Comparison of ENCODE assay signal across 1 cellular context in genomic region chr19:17075035-17075859, GRCh38.
TF ChIP-seq lines count a peak whose summit lies in the region.

HAUS8 (minus strand) TSS chr19:17075452; CDS start chr19:17075422, 30 bp downstream.
MYO9B (plus strand) TSS chr19:17075777; CDS start chr19:17101718, 25,941 bp downstream.

TF ChIP-seq in K562, 482 proteins besides CTCF, POLR2A, EP300 and RAD21 (continued from another document and continues in another):
- TF ChIP-seq ZBTB26 (CRISPR knock-in tag; IDR thresholded peaks at IDR 0.05) = no peak
- peak; percentile 97 for TF ChIP-seq TBP (optimal IDR thresholded peaks at IDR 0.05; ENCODE audit: low read depth, low read length)
- TF ChIP-seq USF2 (CRISPR knock-in tag; IDR thresholded peaks at IDR 0.05) = no peak
- 0 out of 2 replicates have a peak, but pooled peaks have one; percentile 23 for TF ChIP-seq NFIC (IDR thresholded peaks at IDR 0.05)
- peak; percentile 94 for TF ChIP-seq CHD1 (IDR thresholded peaks at IDR 0.05; ENCODE audit: low read length)
- no peak for TF ChIP-seq ZNF239 (CRISPR knock-in tag; IDR thresholded peaks at IDR 0.05)
- peak; percentile 66; the same call in 1 of the 2 replicates for TF ChIP-seq FOXP1 (CRISPR knock-in tag; IDR thresholded peaks at IDR 0.05)
- TF ChIP-seq ZNF124 (CRISPR knock-in tag; IDR thresholded peaks at IDR 0.05) = no peak
- peak; percentile 40; the same call in 1 of the 2 replicates for TF ChIP-seq ARID3A (IDR thresholded peaks at IDR 0.05; ENCODE audit: borderline replicate concordance, low read depth, low read length)
- TF ChIP-seq SMAD2 (IDR thresholded peaks at IDR 0.05; ENCODE audit: low read depth, low read length) = no peak
- TF ChIP-seq BMI1 (IDR thresholded peaks at IDR 0.05; ENCODE audit: low read length) = no peak
- no peak for TF ChIP-seq ZNF609 (CRISPR knock-in tag; IDR thresholded peaks at IDR 0.05; ENCODE audit: borderline replicate concordance)
- TF ChIP-seq ZNF395 (CRISPR knock-in tag; IDR thresholded peaks at IDR 0.05) = no peak
- TF ChIP-seq ZKSCAN3 (CRISPR knock-in tag; IDR thresholded peaks at IDR 0.05) = no peak
- no peak for TF ChIP-seq SNRNP70 (optimal IDR thresholded peaks at IDR 0.05; ENCODE audit: low read depth, low read length)
- no peak for TF ChIP-seq KLF6 (CRISPR knock-in tag; IDR thresholded peaks at IDR 0.05; ENCODE audit: borderline replicate concordance)
- peak; percentile 86 for TF ChIP-seq SMAD1 (IDR thresholded peaks at IDR 0.05; ENCODE audit: low read depth, low read length, partially characterized antibody)
- no peak for TF ChIP-seq MCM5 (IDR thresholded peaks at IDR 0.05; ENCODE audit: low read depth)
- peak; percentile 14; the same call in 1 of the 2 replicates for TF ChIP-seq ARID1B (IDR thresholded peaks at IDR 0.05)
- TF ChIP-seq KAT8 (IDR thresholded peaks at IDR 0.05; ENCODE audit: low read depth) = no peak
- TF ChIP-seq NFE2L1 (tag; IDR thresholded peaks at IDR 0.05; ENCODE audit: borderline replicate concordance, low read depth) = no peak
- TF ChIP-seq PCBP1 (IDR thresholded peaks at IDR 0.05; ENCODE audit: low read depth, low read length, poor library complexity, severe bottlenecking) = peak; percentile 99
- TF ChIP-seq MTA3 (IDR thresholded peaks at IDR 0.05; ENCODE audit: borderline replicate concordance) = peak; percentile 91; the same call in 1 of the 2 replicates
- TF ChIP-seq CHAMP1 (IDR thresholded peaks at IDR 0.05) = no peak
- TF ChIP-seq TEAD4 (IDR thresholded peaks at IDR 0.05; ENCODE audit: low read length) = no peak; the same call in 1 of the 2 replicates
- TF ChIP-seq TEAD4 (CRISPR knock-in tag; IDR thresholded peaks at IDR 0.05; ENCODE audit: borderline replicate concordance) = no peak
- TF ChIP-seq ETV6 (IDR thresholded peaks at IDR 0.05; ENCODE audit: borderline replicate concordance in 1 of 2, low read depth in 2 of 2, low read length in 1 of 2) = no peak
- TF ChIP-seq ETV6 (CRISPR knock-in tag; IDR thresholded peaks at IDR 0.05; ENCODE audit: borderline replicate concordance) = no peak
- no peak; the same call in 1 of the 2 replicates for TF ChIP-seq ZBTB9 (CRISPR knock-in tag; IDR thresholded peaks at IDR 0.05)
- no peak for TF ChIP-seq ZNF121 (CRISPR knock-in tag; conservative IDR thresholded peaks at IDR 0.05)
- TF ChIP-seq NFYB (IDR thresholded peaks at IDR 0.05; ENCODE audit: extremely low read depth, insufficient read length) = no peak
- TF ChIP-seq TFAM (CRISPR knock-in tag; conservative IDR thresholded peaks at IDR 0.05) = no peak
- TF ChIP-seq BRF1 (IDR thresholded peaks at IDR 0.05; ENCODE audit: borderline replicate concordance, extremely low read depth, insufficient read length) = no peak
- 0 out of 2 replicates have a peak, but pooled peaks have one; percentile 81 for TF ChIP-seq ZNF12 (CRISPR knock-in tag; IDR thresholded peaks at IDR 0.05)
- no peak for TF ChIP-seq CREB3 (tag; conservative IDR thresholded peaks at IDR 0.05; ENCODE audit: low read depth)
- TF ChIP-seq SAFB (IDR thresholded peaks at IDR 0.05; ENCODE audit: borderline replicate concordance, low read depth, low read length) = no peak
- TF ChIP-seq ZNF398 (CRISPR knock-in tag; IDR thresholded peaks at IDR 0.05) = no peak
- no peak for TF ChIP-seq ZNF699 (CRISPR knock-in tag; IDR thresholded peaks at IDR 0.05; ENCODE audit: insufficient replicate concordance)
- TF ChIP-seq CEBPG (CRISPR knock-in tag; IDR thresholded peaks at IDR 0.05) = no peak
- TF ChIP-seq CEBPG (tag; conservative IDR thresholded peaks at IDR 0.05 in 1 of 2, IDR thresholded peaks at IDR 0.05 in 1 of 2) = no peak
- TF ChIP-seq CBFA2T2 (conservative IDR thresholded peaks at IDR 0.05) = no peak
- TF ChIP-seq SMARCA4 (IDR thresholded peaks at IDR 0.05) = no peak
- TF ChIP-seq MAX (CRISPR knock-in tag; IDR thresholded peaks at IDR 0.05) = peak; percentile 89
- TF ChIP-seq ZBTB17 (CRISPR knock-in tag; IDR thresholded peaks at IDR 0.05) = peak; percentile 64; the same call in 1 of the 2 replicates
- no peak for TF ChIP-seq IRF1 (CRISPR knock-in tag; IDR thresholded peaks at IDR 0.05; ENCODE audit: borderline replicate concordance)
